9 cellular contexts compared by ENCODE assay signal in the genomic region with DNA sequence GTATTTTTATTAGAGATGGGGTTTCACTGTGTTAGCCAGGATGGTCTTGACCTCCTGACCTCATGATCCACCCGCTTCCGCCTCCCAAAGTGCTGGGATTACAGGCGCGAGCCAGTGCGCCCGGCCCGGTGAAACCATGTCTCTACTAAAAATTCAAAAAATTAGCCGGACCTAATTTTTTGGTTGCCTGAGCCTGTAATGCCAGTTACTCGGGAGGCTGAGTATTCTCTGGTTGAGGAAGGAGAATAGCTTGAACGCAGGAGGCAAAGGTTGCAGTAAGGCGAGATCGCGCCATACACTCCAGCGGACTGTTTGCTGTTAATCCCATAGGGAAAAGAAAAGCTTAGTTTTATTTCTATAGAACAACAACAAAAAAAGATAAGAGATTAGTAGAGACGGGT. TPM values are rescaled to one million over a fixed set of nuclear protein-coding genes. Genes with fewer than 3 reads are reported as not detected.
A peak's percentile ranks its signal among the peaks of the same experiment; 100 is the strongest.
DNase-seq lines count a peak whose midpoint lies in the region; ATAC-seq and TF ChIP-seq lines count a peak whose summit lies in the region.
"Had no signal": no experiment of that assay in that cellular context is flagged by ENCODE, and none has a peak within 500 bp of the region (broad histone marks: within the 10 kb centered on the region; RNA-seq: fewer than 3 reads in every experiment).

No MANE protein-coding gene starts in this region.

- peak overlapping the region; percentile 60 for H3K4me2 ChIP-seq in PC-3 (ENCODE audit: low read length)

- H3K4me3 ChIP-seq in PC-3 (ENCODE audit: low read length) = peak overlapping the region; percentile 33; the same call in 1 of the 2 replicates

- intact Hi-C loops in PC-3 (cut with micrococcal nuclease) = no loop called here

- POLR2A ChIA-PET in PC-3 (lab: Charles Lee; ENCODE audit: unreplicated experiment) = interaction anchor here (0.6 to 1.2 kb wide), 6 partner anchors 12 to 193 kb away, joined by 3 to 7 read pairs (median 5); no protein-coding TSS in a partner anchor

- CTCF ChIA-PET in PC-3 (lab: Charles Lee) = interaction anchor here (1.0 kb wide), 1 partner anchor 13 kb away, joined by 3 read pairs; no protein-coding TSS in a partner anchor

- H3K27me3 ChIP-seq in PC-3 (ENCODE audit: low read length) = no peaks in the 10 kb centered on the region

- no peaks in the 10 kb centered on the region for H3K4me1 ChIP-seq in PC-3 (ENCODE audit: insufficient read depth, low read length)

- BruUV-seq in PC-3 (replicated peaks; lab: Mats Ljungman, UMichigan) = no TSS peak

- no peaks in the 10 kb centered on the region for H3K27me3 Mint-ChIP-seq in osteocyte (ENCODE audit: unreplicated experiment)

- peak; percentile 11 for ATAC-seq in GM18508 (IDR thresholded peaks at IDR 0.05; ENCODE audit: insufficient read depth, unreplicated experiment)
- no peak for ATAC-seq in PC-3

- H3K27ac ChIP-seq in PC-3 (ENCODE audit: low read length) = peak overlapping the region; percentile 79
- peak overlapping the region; percentile 71 for H3K27ac ChIP-seq in epithelial cell of prostate
- H3K27ac ChIP-seq: HL-60 had no signal

- H3K9me3 ChIP-seq in PC-3 (ENCODE audit: low read length) = no peaks in the 10 kb centered on the region

- no peaks in the 10 kb centered on the region for H3F3A ChIP-seq in PC-3 (ENCODE audit: low read length, unreplicated experiment)

- no peaks in the 10 kb centered on the region for H4K20me1 ChIP-seq in PC-3 (ENCODE audit: low read length)

- H3K9me3 Mint-ChIP-seq in osteocyte (ENCODE audit: unreplicated experiment) = no peaks in the 10 kb centered on the region

- TF ChIP-seq CTCF in PC-3 (conservative IDR thresholded peaks at IDR 0.05; ENCODE audit: low read depth, low read length) (no peak), osteocyte (IDR thresholded peaks at IDR 0.05) (no peak)

- no peaks in the 10 kb centered on the region for H3K36me3 Mint-ChIP-seq in osteocyte (ENCODE audit: unreplicated experiment)

- H2AFZ ChIP-seq in PC-3 (ENCODE audit: low read length) = no peak overlapping the region

- peak overlapping the region; percentile 1; the same call in 1 of the 2 replicates for H3K9ac ChIP-seq in PC-3 (ENCODE audit: low read length)

- no peaks in the 10 kb centered on the region for H3K36me3 ChIP-seq in PC-3 (ENCODE audit: low read depth, low read length)

- peaks cover 24% of the 10 kb centered on the region for H3K4me1 Mint-ChIP-seq in osteocyte (ENCODE audit: unreplicated experiment)

- no peaks in the 10 kb centered on the region for H3K79me2 ChIP-seq in PC-3 (ENCODE audit: low read length)

- H3K9me2 ChIP-seq in PC-3 (replicated peaks; ENCODE audit: low read length) = no peaks in the 10 kb centered on the region

- peak overlapping the region; percentile 98 for H3K27ac Mint-ChIP-seq in osteocyte (ENCODE audit: unreplicated experiment)

- DNase-seq in PC-3 (no peak), epithelial cell of prostate (ENCODE audit: low read depth, low spot score) (no peak), osteocyte (ENCODE audit: extremely low spot score, unreplicated experiment) (no peak), NCI-H2171 (lab: John Stamatoyannopoulos, UW) (no peak), HPDE6-E6E7 (ENCODE audit: extremely low spot score) (no peak), T-helper 9 cell (no peak)
- no peak for DNase-seq in stimulated activated CD4-positive, alpha-beta T cell treated with anti-CD3 and anti-CD28 coated beads, Interleukin-15, amount 100 ng/mL, for 24 hours

- H3K4me3 Mint-ChIP-seq in osteocyte (ENCODE audit: unreplicated experiment) = peak overlapping the region; percentile 81

RNA-seq across cellular contexts. Expression of gene HJV, which starts 29.9 kb away (rescaled TPM):
- total RNA-seq in PC-3 (2014; rRNA removed) = not detected in 2 replicates
- not detected in 2 replicates for total RNA-seq in osteocyte

RNA-seq across cellular contexts. Expression of gene TXNIP, which starts 55.1 kb away (rescaled TPM):
- 45.3 and 66.6 TPM in 2 replicates for total RNA-seq in PC-3 (2014; rRNA removed)
- 246 and 274 TPM in 2 replicates for total RNA-seq in osteocyte
